13 cellular contexts compared by ENCODE assay signal in the genomic region with DNA sequence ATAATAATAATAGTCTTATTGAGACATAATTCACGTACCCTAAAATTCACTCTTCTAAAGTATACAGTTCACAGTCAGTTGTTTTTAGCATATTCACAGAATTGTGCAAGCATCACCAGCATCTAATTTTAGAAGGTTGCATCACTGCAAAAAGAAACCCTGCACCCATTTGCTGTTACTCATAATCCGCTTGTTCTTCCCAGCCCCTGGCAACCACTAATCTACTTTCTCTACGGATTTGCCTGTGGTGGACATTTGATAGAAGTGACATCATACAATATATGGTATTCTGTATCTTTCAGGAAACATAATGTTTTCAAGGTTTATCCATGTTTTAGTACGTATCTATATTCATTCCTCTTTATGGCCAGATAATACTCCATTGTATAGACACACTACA. TPM values are rescaled to one million over a fixed set of nuclear protein-coding genes. Genes with fewer than 3 reads are reported as not detected.
A peak's percentile ranks its signal among the peaks of the same experiment; 100 is the strongest.
DNase-seq lines count a peak whose midpoint lies in the region; TF ChIP-seq lines count a peak whose summit lies in the region.
"Had no signal": no experiment of that assay in that cellular context is flagged by ENCODE, and none has a peak within 500 bp of the region (broad histone marks: within the 10 kb centered on the region; RNA-seq: fewer than 3 reads in every experiment).

No MANE protein-coding gene starts in this region.

- H3K27me3 Mint-ChIP-seq in Caco-2 (ENCODE audit: insufficient read depth, unreplicated experiment), result no peaks in the 10 kb centered on the region
- H3K27me3 Mint-ChIP-seq: activated naive CD8-positive, alpha-beta T cell treated with anti-CD3 and anti-CD28 coated beads, Interleukin-2, amount 50 U/mL, for 24 hours had no signal

- no peak overlapping the region for H3K4me3 Mint-ChIP-seq in Caco-2 (ENCODE audit: unreplicated experiment)
- H3K4me3 Mint-ChIP-seq: activated CD8-positive, alpha-beta memory T cell treated with anti-CD3 and anti-CD28 coated beads, Interleukin-2, amount 10 ng/mL, durations not matched to agents 7 days and 5 days; activated naive CD8-positive, alpha-beta T cell treated with anti-CD3 and anti-CD28 coated beads, Interleukin-2, amount 50 U/mL, for 24 hours had no signal

- TF ChIP-seq CTCF in AG09309 (IDR thresholded peaks at IDR 0.05; ENCODE audit: control insufficient read depth, insufficient read depth, low read depth, low read length, missing control alignments), result no peak
- TF ChIP-seq CTCF in sigmoid colon (IDR thresholded peaks at IDR 0.05), result no peak
- no peak for TF ChIP-seq CTCF in Caco-2 (IDR thresholded peaks at IDR 0.05; ENCODE audit: insufficient read depth in 1 of 2, low read depth in 1 of 2, low read length in 1 of 2, severe bottlenecking in 1 of 2, unreplicated experiment in 1 of 2)

- POLR2A ChIA-PET in Caco-2 (lab: Charles Lee), result no interaction called here

- H3K27ac Mint-ChIP-seq in Caco-2 (ENCODE audit: unreplicated experiment), result no peak overlapping the region
- H3K27ac Mint-ChIP-seq: activated CD8-positive, alpha-beta memory T cell treated with anti-CD3 and anti-CD28 coated beads, Interleukin-2, amount 10 ng/mL, durations not matched to agents 7 days and 5 days; activated naive CD8-positive, alpha-beta T cell treated with anti-CD3 and anti-CD28 coated beads, Interleukin-2, amount 50 U/mL, for 24 hours had no signal

- H3K4me1 ChIP-seq in sigmoid colon, result no peaks in the 10 kb centered on the region
- peaks cover 13% of the 10 kb centered on the region for H3K4me1 ChIP-seq in Caco-2

- no peak for TF ChIP-seq EP300 in sigmoid colon (IDR thresholded peaks at IDR 0.05)

- H3K4me1 Mint-ChIP-seq in Caco-2 (ENCODE audit: low read depth, unreplicated experiment), result peaks cover 9% of the 10 kb centered on the region
- H3K4me1 Mint-ChIP-seq: activated CD8-positive, alpha-beta memory T cell treated with anti-CD3 and anti-CD28 coated beads, Interleukin-2, amount 10 ng/mL, durations not matched to agents 7 days and 5 days; activated naive CD8-positive, alpha-beta T cell treated with anti-CD3 and anti-CD28 coated beads, Interleukin-2, amount 50 U/mL, for 24 hours had no signal

- no peak overlapping the region for H3K27ac ChIP-seq in sigmoid colon

- WGBS in sigmoid colon, 2 donors, result 82 to 88% methylated on average over 4 of the region's 4 CpGs

- DNase-seq in AG09309 (ENCODE audit: low read depth), result peak; percentile 73
- peak; percentile 13 for DNase-seq in MG63
- peak; percentile 96 for DNase-seq in amniotic epithelial cell (ENCODE audit: low read depth)
- peak; percentile 10 for DNase-seq in kidney tubule cell (ENCODE audit: low spot score)
- no peak for DNase-seq in ureter (ENCODE audit: low spot score)
- DNase-seq in stimulated activated CD4-positive, alpha-beta T cell treated with anti-CD3 and anti-CD28 coated beads, Interleukin-2, amount 100 ng/mL, for 48 hours, result no peak
- DNase-seq in sigmoid colon, result no peak
- DNase-seq in Caco-2, result no peak
- DNase-seq: activated CD8-positive, alpha-beta memory T cell treated with anti-CD3 and anti-CD28 coated beads, Interleukin-2, amount 10 ng/mL, durations not matched to agents 7 days and 5 days; activated naive CD8-positive, alpha-beta T cell treated with anti-CD3 and anti-CD28 coated beads, Interleukin-2, amount 50 U/mL, for 24 hours; BE2C; effector CD8-positive, alpha-beta T cell; NCI-H1930 had no signal

- no peaks in the 10 kb centered on the region for H3K36me3 ChIP-seq in MG63
- H3K36me3 ChIP-seq in sigmoid colon, result no peaks in the 10 kb centered on the region
- H3K36me3 ChIP-seq in Caco-2 (ENCODE audit: control insufficient read depth, insufficient read depth, low read length), result no peaks in the 10 kb centered on the region
- H3K36me3 ChIP-seq: BE2C had no signal

- H3K9me3 ChIP-seq in MG63, result no peaks in the 10 kb centered on the region
- no peaks in the 10 kb centered on the region for H3K9me3 ChIP-seq in sigmoid colon
- H3K9me3 ChIP-seq in Caco-2, result no peaks in the 10 kb centered on the region
- H3K9me3 ChIP-seq: BE2C had no signal

- no peaks in the 10 kb centered on the region for H3K27me3 ChIP-seq in MG63
- H3K27me3 ChIP-seq in sigmoid colon, result no peaks in the 10 kb centered on the region
- H3K27me3 ChIP-seq in Caco-2 (replicated peaks; ENCODE audit: control insufficient read depth, insufficient read depth, low read length), result no peaks in the 10 kb centered on the region
- H3K27me3 ChIP-seq: BE2C had no signal

- TF ChIP-seq POLR2A in sigmoid colon (IDR thresholded peaks at IDR 0.05), result no peak

- no TSS peak for BruUV-seq in Caco-2 (replicated peaks; lab: Mats Ljungman, UMichigan)

- no peaks in the 10 kb centered on the region for H3K9me3 Mint-ChIP-seq in Caco-2 (ENCODE audit: unreplicated experiment)
- H3K9me3 Mint-ChIP-seq: activated naive CD8-positive, alpha-beta T cell treated with anti-CD3 and anti-CD28 coated beads, Interleukin-2, amount 50 U/mL, for 24 hours had no signal

- H3K4me3 ChIP-seq in AG09309 (ENCODE audit: control insufficient read depth, low read depth, low read length) (no peak overlapping the region), MG63 (no peak overlapping the region), sigmoid colon (no peak overlapping the region), Caco-2 (ENCODE audit: low read depth, low read length) (no peak overlapping the region)

- CTCF ChIA-PET in Caco-2 (lab: Charles Lee), result no interaction called here

- intact Hi-C loops in sigmoid colon (cut with DNase I), result no loop called here
- intact Hi-C loops in Caco-2 (cut with micrococcal nuclease; ENCODE audit: unreplicated experiment), result no loop called here

- H3K36me3 Mint-ChIP-seq in Caco-2 (ENCODE audit: insufficient read depth, unreplicated experiment), result no peaks in the 10 kb centered on the region
- H3K36me3 Mint-ChIP-seq: activated CD8-positive, alpha-beta memory T cell treated with anti-CD3 and anti-CD28 coated beads, Interleukin-2, amount 10 ng/mL, durations not matched to agents 7 days and 5 days had no signal

RNA-seq across cellular contexts. Expression of a gene that starts 41.5 kb away (rescaled TPM):
- 0.13 TPM in 1 of 2 replicates, not detected in the other for total RNA-seq in MG63 (2014; rRNA removed; shearing (Covaris generic); ENCODE audit: low replicate concordance)
- 2.3 TPM for total RNA-seq in ureter
- 1 to 10 TPM; 3.9 to 8.7 (median 5.3) TPM for total RNA-seq in sigmoid colon
- 1 to 10 TPM in 1 of 3 donors, under 1 TPM in 2; 0.60 to 1.5 (median 0.92) TPM for polyA plus RNA-seq in sigmoid colon
- total RNA-seq in Caco-2 (2022), result 10.8 and 11.2 TPM in 2 replicates

Comparison
In these comparisons a context has a peak if more than half of its experiments do, and no peak if none do; other contexts are left out.
1. DNase-seq: peak in AG09309 (single experiment), MG63 (single experiment), amniotic epithelial cell (single experiment) and kidney tubule cell (single experiment); none in ureter (single experiment), stimulated activated CD4-positive, alpha-beta T cell treated with anti-CD3 and anti-CD28 coated beads, Interleukin-2, amount 100 ng/mL, for 48 hours (0 of 2), sigmoid colon (single experiment) and Caco-2 (0 of 2).